Comparison of ENCODE assay signal across 9 cellular contexts in the genomic region with DNA sequence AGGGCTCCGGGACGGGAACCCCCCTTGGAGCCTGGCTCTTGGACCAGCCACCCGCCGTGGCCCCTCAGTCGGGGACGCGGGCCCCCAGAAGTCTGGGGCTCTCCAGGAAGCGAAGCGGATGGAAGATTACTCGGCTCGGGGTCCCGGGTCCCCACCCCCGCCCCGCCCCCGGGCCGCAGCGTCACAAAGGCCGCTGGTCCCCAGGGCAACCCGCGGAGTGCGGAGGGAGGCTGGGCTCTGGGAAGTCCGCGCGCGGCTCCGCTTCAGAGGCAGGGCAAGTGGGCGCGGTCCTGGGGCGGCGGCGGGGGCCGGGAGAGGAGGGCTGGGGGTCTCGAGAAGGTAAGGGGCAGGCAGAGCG. TPM values are rescaled to one million over a fixed set of nuclear protein-coding genes. Genes with fewer than 3 reads are reported as not detected.
DNase-seq lines count a peak whose midpoint lies in the region; ATAC-seq, FAIRE-seq and TF ChIP-seq lines count a peak whose summit lies in the region.
"Had no signal": no experiment of that assay in that cellular context is flagged by ENCODE, and none has a peak within 500 bp of the region (broad histone marks: within the 10 kb centered on the region; RNA-seq: fewer than 3 reads in every experiment).

A gene with protein sequence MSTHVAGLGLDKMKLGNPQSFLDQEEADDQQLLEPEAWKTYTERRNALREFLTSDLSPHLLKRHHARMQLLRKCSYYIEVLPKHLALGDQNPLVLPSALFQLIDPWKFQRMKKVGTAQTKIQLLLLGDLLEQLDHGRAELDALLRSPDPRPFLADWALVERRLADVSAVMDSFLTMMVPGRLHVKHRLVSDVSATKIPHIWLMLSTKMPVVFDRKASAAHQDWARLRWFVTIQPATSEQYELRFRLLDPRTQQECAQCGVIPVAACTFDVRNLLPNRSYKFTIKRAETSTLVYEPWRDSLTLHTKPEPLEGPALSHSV (plus strand): TSS at position 227 of the 358 bp plus-strand sequence. CDS start 1,505 bp downstream, outside the sequence.

- peaks cover 6% of the 10 kb centered on the region for H3K36me3 Mint-ChIP-seq in CD8-positive, alpha-beta T cell
- H3K36me3 Mint-ChIP-seq in MCF 10A (ENCODE audit: insufficient read depth, unreplicated experiment) = no peaks in the 10 kb centered on the region

- in situ Hi-C loops in HepG2 (cut with HindIII; ENCODE audit: extremely low pct_ligation_motif_present, low pct_unique_long_range_greater_than_20kb) = no loop called here

- no peak for ATAC-seq in CD8-positive, alpha-beta T cell
- ATAC-seq in GM21737 (IDR thresholded peaks at IDR 0.05; ENCODE audit: unreplicated experiment) = peak; percentile 20
- ATAC-seq in HepG2 = no peak

- TF ChIP-seq RAD21 in HepG2 (CRISPR knock-in tag; IDR thresholded peaks at IDR 0.05) = no peak

- peak within 1 kb of the TSS; percentile 55 for H3K4me3 ChIP-seq in CD8-positive, alpha-beta T cell (ENCODE audit: low read depth, low read length)
- peak within 1 kb of the TSS; percentile 81 for H3K4me3 ChIP-seq in PC-9
- H3K4me3 ChIP-seq in HepG2 (replicated peaks in 1 of 3; ENCODE audit: insufficient read depth in 1 of 3, low read depth in 2 of 3, low read length in 3 of 3) = peak within 1 kb of the TSS in 2 of 3 experiments; percentile 32 to 65; a peak in 3 of 6 replicates
- peak within 1 kb of the TSS; percentile 54 to 73 (median 59) for H3K4me3 ChIP-seq in stomach

- DNase-seq in CD8-positive, alpha-beta T cell = peak in 3 of 7 experiments; percentile 43 to 47 (median 44)
- peak in 1 of 2 experiments; percentile 77 for DNase-seq in PC-9
- no peak for DNase-seq in MCF 10A (ENCODE audit: unreplicated experiment)
- no peak for DNase-seq in HepG2 (ENCODE audit: low spot score)
- DNase-seq in stomach = peak; percentile 58
- no peak for DNase-seq in GM12892 (ENCODE audit: insufficient read length)
- no peak for DNase-seq in HPDE6-E6E7 (ENCODE audit: extremely low spot score)

- no peaks in the 10 kb centered on the region for H3K9me3 Mint-ChIP-seq in CD8-positive, alpha-beta T cell
- H3K9me3 Mint-ChIP-seq in MCF 10A (ENCODE audit: unreplicated experiment) = no peaks in the 10 kb centered on the region

- BruUV-seq in PC-9 (replicated peaks; lab: Mats Ljungman, UMichigan) (no TSS peak), MCF 10A (replicated peaks; lab: Mats Ljungman, UMichigan) (no TSS peak), HepG2 (replicated peaks; lab: Mats Ljungman, UMichigan) (no TSS peak)

- H3K27ac ChIP-seq in CD8-positive, alpha-beta T cell (ENCODE audit: low read depth, low read length) = peak within 1 kb of the TSS; percentile 17
- H3K27ac ChIP-seq in PC-9 (peak within 1 kb of the TSS; percentile 79), HepG2 (ENCODE audit: extremely low read length, insufficient read depth, low read length) (no peak within 1 kb of the TSS), stomach (peak within 1 kb of the TSS; percentile 4 to 60 (median 45))
- H3K27ac ChIP-seq: HL-60 had no signal

- H2AFZ ChIP-seq in PC-9 (peak within 1 kb of the TSS; percentile 98), HepG2 (ENCODE audit: low read length) (no peak within 1 kb of the TSS)

- H3K27me3 Mint-ChIP-seq in CD8-positive, alpha-beta T cell (ENCODE audit: low read depth) = peaks cover 2% of the 10 kb centered on the region
- no peaks in the 10 kb centered on the region for H3K27me3 Mint-ChIP-seq in MCF 10A (ENCODE audit: insufficient read depth, unreplicated experiment)

- H3K4me1 ChIP-seq in CD8-positive, alpha-beta T cell (ENCODE audit: insufficient read depth, low read length) = peaks cover 15% of the 10 kb centered on the region
- H3K4me1 ChIP-seq in PC-9 (replicated peaks; ENCODE audit: insufficient read depth) (peaks cover 15% of the 10 kb centered on the region), HepG2 (ENCODE audit: insufficient read depth, low read length) (peaks cover 33% of the 10 kb centered on the region), stomach (peaks cover 8 to 23% (median 22%) of the 10 kb centered on the region in 4 donors)

- H3K79me2 ChIP-seq in PC-9 (ENCODE audit: low read depth) = no peaks in the 10 kb centered on the region
- no peaks in the 10 kb centered on the region for H3K79me2 ChIP-seq in HepG2 (ENCODE audit: insufficient read depth, low read length)

- no peaks in the 10 kb centered on the region for H3K9me2 ChIP-seq in PC-9 (ENCODE audit: insufficient read depth)

- POLR2A ChIA-PET in CD8-positive, alpha-beta T cell (lab: Charles Lee) = no interaction called here
- POLR2A ChIA-PET in PC-9 (lab: Charles Lee; ENCODE audit: unreplicated experiment) = interaction anchor here (0.6 kb wide), 1 partner anchor 400 kb away, joined by 3 read pairs; no protein-coding TSS in a partner anchor
- POLR2A ChIA-PET in MCF 10A (lab: Yijun Ruan, JAX) = interaction anchor here (0.5 to 1.9 kb wide), 3 partner anchors 9 to 342 kb away, joined by 3 to 6 read pairs (median 5); no protein-coding TSS in a partner anchor
- POLR2A ChIA-PET in HepG2 (lab: Yijun Ruan, JAX) = interaction anchor here (1.2 to 1.9 kb wide), 3 partner anchors 11 to 20 kb away, joined by 3 to 5 read pairs (median 5); partner anchors contain the start of gene HELZ2

- no peak for TF ChIP-seq CTCF in CD8-positive, alpha-beta T cell (IDR thresholded peaks at IDR 0.05)
- no peak for TF ChIP-seq CTCF in PC-9 (conservative IDR thresholded peaks at IDR 0.05)
- no peak for TF ChIP-seq CTCF in MCF 10A (IDR thresholded peaks at IDR 0.05; ENCODE audit: unreplicated experiment)
- no peak for TF ChIP-seq CTCF in HepG2 (CRISPR knock-in tag; IDR thresholded peaks at IDR 0.05)
- no peak for TF ChIP-seq CTCF in stomach (IDR thresholded peaks at IDR 0.05)

- 43% methylated on average over 32 of the region's 34 CpGs for WGBS in HepG2 (ENCODE audit: low lambda C conversion rate)
- 0 to 1% (median 0%) methylated on average over 3 to 34 of the region's 34 CpGs for WGBS in stomach, 5 donors

- no peaks in the 10 kb centered on the region for H3K36me3 ChIP-seq in CD8-positive, alpha-beta T cell (ENCODE audit: insufficient read depth, low read length)
- H3K36me3 ChIP-seq in PC-9 (ENCODE audit: low read depth) (no peaks in the 10 kb centered on the region), HepG2 (replicated peaks in 1 of 2; ENCODE audit: control insufficient read depth in 1 of 2, insufficient read depth in 2 of 2, low read length in 2 of 2) (no peaks in the 10 kb centered on the region), stomach (peaks cover 8 to 16% (median 10%) of the 10 kb centered on the region in 4 donors)

- H3K4me1 Mint-ChIP-seq in CD8-positive, alpha-beta T cell (ENCODE audit: low read depth) = peaks cover 20% of the 10 kb centered on the region
- H3K4me1 Mint-ChIP-seq in MCF 10A (ENCODE audit: insufficient read depth, unreplicated experiment) = no peaks in the 10 kb centered on the region

- peak within 1 kb of the TSS; percentile 89 for H3K27ac Mint-ChIP-seq in CD8-positive, alpha-beta T cell
- no peak within 1 kb of the TSS for H3K27ac Mint-ChIP-seq in MCF 10A (ENCODE audit: low read depth, unreplicated experiment)

- peak within 1 kb of the TSS; percentile 80 for H3K4me3 Mint-ChIP-seq in CD8-positive, alpha-beta T cell
- H3K4me3 Mint-ChIP-seq in MCF 10A (ENCODE audit: unreplicated experiment) = peak within 1 kb of the TSS; percentile 10

- no peak within 1 kb of the TSS for H3K9ac ChIP-seq in HepG2 (ENCODE audit: insufficient read depth, low read depth, low read length)

- no peak for TF ChIP-seq EP300 in HepG2 (IDR thresholded peaks at IDR 0.05; ENCODE audit: low read depth in 2 of 2, low read length in 2 of 2)
- TF ChIP-seq EP300 in HepG2 (CRISPR knock-in tag; IDR thresholded peaks at IDR 0.05; ENCODE audit: borderline replicate concordance) = no peak
- no peak for TF ChIP-seq EP300 in stomach (IDR thresholded peaks at IDR 0.05)

- no peak for FAIRE-seq in HepG2 (lab: Jason Lieb, UNC)
- FAIRE-seq in GM12892 (lab: Jason Lieb, UNC) = no peak

- CTCF ChIA-PET in CD8-positive, alpha-beta T cell (lab: Charles Lee) = no interaction called here
- CTCF ChIA-PET in PC-9 (lab: Charles Lee) = no interaction called here
- CTCF ChIA-PET in MCF 10A (lab: Yijun Ruan, JAX) = no interaction called here
- CTCF ChIA-PET in HepG2 (lab: Yijun Ruan, JAX; ENCODE audit: low intra/inter-chr PET ratio, low total read pairs) = no interaction called here

- no peaks in the 10 kb centered on the region for H3K27me3 ChIP-seq in CD8-positive, alpha-beta T cell (ENCODE audit: insufficient read depth, low read length)
- H3K27me3 ChIP-seq in PC-9 (ENCODE audit: insufficient read depth, low read depth) (no peaks in the 10 kb centered on the region), HepG2 (ENCODE audit: control insufficient read depth in 1 of 2, insufficient read depth in 2 of 2, low read length in 2 of 2) (peaks cover 12 to 32% of the 10 kb centered on the region in 2 experiments; a peak in 4 of 5 replicates), stomach (peaks cover 0 to 53% (median 0%) of the 10 kb centered on the region in 3 donors)

- H3K9me3 ChIP-seq in CD8-positive, alpha-beta T cell (ENCODE audit: low read length) = no peaks in the 10 kb centered on the region
- no peaks in the 10 kb centered on the region for H3K9me3 ChIP-seq in PC-9 (ENCODE audit: insufficient read depth, low read depth)
- H3K9me3 ChIP-seq in HepG2 (ENCODE audit: low read length) = no peaks in the 10 kb centered on the region
- no peaks in the 10 kb centered on the region for H3K9me3 ChIP-seq in stomach

- intact Hi-C loops in CD8-positive, alpha-beta T cell (cut with DNase I, micrococcal nuclease) = loop anchor here (1.0 to 5.0 kb wide), 12 partner anchors 13 to 183 kb away; partner anchors contain the start of genes GMEB2 (in 2 of the 2), HELZ2 (in 2 of the 2), PPDPF (in 2 of the 2) and LIME1 (in 1 of the 2)
- intact Hi-C loops in PC-9 (cut with micrococcal nuclease; ENCODE audit: unreplicated experiment) (loop anchor here (1.0 to 5.0 kb wide), 3 partner anchors 16 to 88 kb away; partner anchors contain the start of gene PPDPF), MCF 10A (cut with micrococcal nuclease) (no loop called here), HepG2 (cut with micrococcal nuclease; ENCODE audit: unreplicated experiment) (no loop called here), stomach (cut with DNase I; ENCODE audit: low total_unique reads) (no loop called here)

- no peaks in the 10 kb centered on the region for H4K20me1 ChIP-seq in PC-9 (ENCODE audit: insufficient read depth)
- no peaks in the 10 kb centered on the region for H4K20me1 ChIP-seq in HepG2 (ENCODE audit: insufficient read depth, low read length)

- TF ChIP-seq POLR2A in HepG2 (IDR thresholded peaks at IDR 0.05; ENCODE audit: insufficient read depth in 1 of 2, low read depth in 2 of 2, low read length in 2 of 2) (no peak), stomach (IDR thresholded peaks at IDR 0.05) (no peak), GM12892 (IDR thresholded peaks at IDR 0.05; ENCODE audit: low read depth, low read length) (no peak)

- H3F3A ChIP-seq in PC-9 (ENCODE audit: insufficient read depth, low read depth) = peaks cover 26% of the 10 kb centered on the region

- H3K4me2 ChIP-seq in PC-9 (peak within 1 kb of the TSS; percentile 84), HepG2 (ENCODE audit: low read depth, low read length) (peak within 1 kb of the TSS; percentile 38)

RNA-seq across cellular contexts. Expression of the gene that starts here (rescaled TPM):
- under 1 TPM; 0.50 to 0.52 TPM for total RNA-seq in CD8-positive, alpha-beta T cell
- total RNA-seq in PC-9 (2021) (7.7 and 10.6 TPM in 2 replicates), MCF 10A (2022) (2.4 and 3.9 TPM in 2 replicates), HepG2 (2016; rRNA removed; fragmentation: Illumina TruSeq; extraction: Trizol) (not detected in 2 replicates), stomach (1 to 10 TPM in 1 of 5 donors, under 1 TPM in 1, not detected in 3; 0.55 to 1.2 TPM)
- total RNA-seq in HepG2 (2016; cell fraction: cytosol; rRNA removed; fragmentation: Illumina TruSeq; extraction: Trizol; ENCODE audit: low read depth) = not detected in 2 replicates
- total RNA-seq in HepG2 (2016; cell fraction: insoluble cytoplasmic fraction; rRNA removed; fragmentation: Illumina TruSeq; extraction: Trizol) = not detected in 2 replicates
- not detected in 2 replicates for total RNA-seq in HepG2 (2016; cell fraction: membrane; rRNA removed; fragmentation: Illumina TruSeq; extraction: Trizol)
- not detected in 2 replicates for total RNA-seq in HepG2 (2016; cell fraction: nucleus; rRNA removed; fragmentation: Illumina TruSeq; extraction: Trizol)
- polyA plus RNA-seq in HepG2 (2011; rRNA removed) (0.07 and 0.13 TPM in 2 replicates), stomach (1 to 10 TPM in 1 of 3 donors, under 1 TPM in 2; 0.25 to 3.1 (median 0.50) TPM)
- polyA plus RNA-seq in HepG2 (2011; cell fraction: cytosol; rRNA removed) = 0.19 and 0.23 TPM in 2 replicates
- 0.45 and 0.48 TPM in 2 replicates for polyA plus RNA-seq in HepG2 (2011; cell fraction: nucleus; rRNA removed)
- polyA plus RNA-seq in HepG2 (2012) = 0.05 TPM in 1 of 2 replicates, not detected in the other
- polyA plus RNA-seq in HepG2 (2016; cell fraction: cytosol; fragmentation: Illumina TruSeq; extraction: Trizol; ENCODE audit: low read depth) = not detected in 2 replicates
- polyA plus RNA-seq in HepG2 (2016; cell fraction: insoluble cytoplasmic fraction; fragmentation: Illumina TruSeq; extraction: Trizol; ENCODE audit: low read depth) = not detected in 2 replicates
- polyA plus RNA-seq in HepG2 (2016; cell fraction: membrane; fragmentation: Illumina TruSeq; extraction: Trizol; ENCODE audit: low read depth) = not detected in 2 replicates
- not detected in 2 replicates for polyA plus RNA-seq in HepG2 (2016; cell fraction: nucleus; fragmentation: Illumina TruSeq; extraction: Trizol; ENCODE audit: insufficient read depth, low read depth)
- 0.10 and 0.84 TPM in 2 replicates for polyA minus RNA-seq in HepG2 (2011; rRNA and poly(A)+ RNA removed; ENCODE audit: low replicate concordance)
- polyA minus RNA-seq in HepG2 (2011; cell fraction: cytosol; rRNA and poly(A)+ RNA removed) = not detected in 2 replicates
- polyA minus RNA-seq in HepG2 (2011; cell fraction: nucleus; rRNA and poly(A)+ RNA removed) = not detected in 2 replicates
- 0.19 TPM for polyA plus RNA-seq in GM12892 (2012; ENCODE audit: missing spikeins)

Comparison
In these comparisons a context has a peak if more than half of its experiments do, and no peak if none do; other contexts are left out.
1. intact Hi-C loops: an anchor here in CD8-positive, alpha-beta T cell (1.0 to 5.0 kb wide) and PC-9 (1.0 to 5.0 kb wide); none called in MCF 10A, HepG2 and stomach.